27 cellular contexts compared by ENCODE assay signal in genomic region chr9:12178634-12179033, GRCh38.
"Had no signal": no experiment of that assay in that cellular context is flagged by ENCODE, and none has a peak within 500 bp of the region (broad histone marks: within the 10 kb centered on the region; RNA-seq: fewer than 3 reads in every experiment).

No MANE protein-coding gene starts in this region.

- FAIRE-seq: urothelium cell line had no signal

- H3K27me3 ChIP-seq: stomach, suprapubic skin, testis, thyroid gland, tibial artery, tibial nerve, transverse colon, upper lobe of left lung, upper lobe of right lung, uterus, vagina had no signal

- DNase-seq: stimulated activated CD4-positive, alpha-beta T cell treated with anti-CD3 and anti-CD28 coated beads, Interleukin-2, amount 100 ng/mL, for 48 hours; stimulated activated CD4-positive, alpha-beta T cell treated with anti-CD3 and anti-CD28 coated beads, Interleukin-4, amount 100 ng/mL, for 1 hour; stimulated activated CD4-positive, alpha-beta T cell treated with anti-CD3 and anti-CD28 coated beads, Interleukin-4, amount 100 ng/mL, for 24 hours; stimulated activated CD4-positive, alpha-beta T cell treated with anti-CD3 and anti-CD28 coated beads, Interleukin-4, amount 100 ng/mL, for 4 hours; stimulated activated CD8-positive, alpha-beta memory T cell treated with anti-CD3 and anti-CD28 coated beads, Interleukin-4, amount 100 ng/mL, for 48 hours; stimulated activated naive B cell treated with anti-CD40 and anti-IgM and Interleukin-4, amounts not matched to agents 10 μg/mL and 1 μg/mL and 100 μg/mL, for 72 hours; stimulated activated naive CD4-positive, alpha-beta T cell; stimulated activated naive CD4-positive, alpha-beta T cell treated with Interleukin-2 at 50 U/mL for 16 hours; stimulated activated naive CD8-positive, alpha-beta T cell treated with anti-CD3 and anti-CD28 coated beads, Interleukin-15, amount 100 ng/mL, for 72 hours; stimulated activated naive CD8-positive, alpha-beta T cell treated with anti-CD3 and anti-CD28 coated beads, Interleukin-15, Interleukin-2, amounts not matched to agents 100 U/mL and 50 U/mL, for 24 hours; stomach; substantia nigra; testis; thyroid gland; tibial artery; transverse colon; trophoblast cell; upper lobe of left lung; upper lobe of right lung; uterus had no signal

- H3K36me3 ChIP-seq: stomach, suprapubic skin, thoracic aorta, thyroid gland, tibial artery, tibial nerve, transverse colon, upper lobe of left lung, upper lobe of right lung, uterus, vagina had no signal

- ATAC-seq: stimulated activated effector memory CD8-positive, alpha-beta T cell treated with anti-CD3 and anti-CD28 coated beads, Interleukin-12 subunit alpha, Interleukin-12 subunit beta, amount 100 ng/mL, for 72 hours; stimulated activated memory B cell treated with anti-CD40 and anti-IgM and Interleukin-4, amounts not matched to agents 10 μg/mL and 1 μg/mL and 100 μg/mL, for 72 hours; stimulated activated naive B cell treated with anti-CD40 and anti-IgM and Interleukin-4, amounts not matched to agents 10 μg/mL and 1 μg/mL and 100 μg/mL, for 72 hours; stimulated activated naive CD8-positive, alpha-beta T cell treated with anti-CD3 and anti-CD28 coated beads, Interleukin-15, amount 100 ng/mL, for 72 hours; stimulated activated naive CD8-positive, alpha-beta T cell treated with anti-CD3 and anti-CD28 coated beads, Interleukin-15, Interleukin-2, amounts not matched to agents 100 U/mL and 50 U/mL, for 24 hours; upper lobe of right lung had no signal

- H3K4me3 ChIP-seq: stomach, suprapubic skin, testis, thoracic aorta, thyroid gland, tibial artery, tibial nerve, transverse colon, upper lobe of left lung, upper lobe of right lung, uterus, vagina had no signal

- H3K9me3 ChIP-seq: stomach, suprapubic skin, testis, thoracic aorta, thyroid gland, tibial artery, tibial nerve, transverse colon, upper lobe of left lung, upper lobe of right lung, uterus, vagina had no signal

- H3K4me1 ChIP-seq: stomach, suprapubic skin, testis, thyroid gland, tibial artery, tibial nerve, transverse colon, upper lobe of left lung, upper lobe of right lung, uterus, vagina had no signal

- H3K27ac ChIP-seq: stomach, suprapubic skin, testis, thoracic aorta, thyroid gland, tibial artery, tibial nerve, transverse colon, upper lobe of left lung, upper lobe of right lung, uterus, vagina had no signal
